ENCODE assay signal across 8 cellular contexts in the genomic region with DNA sequence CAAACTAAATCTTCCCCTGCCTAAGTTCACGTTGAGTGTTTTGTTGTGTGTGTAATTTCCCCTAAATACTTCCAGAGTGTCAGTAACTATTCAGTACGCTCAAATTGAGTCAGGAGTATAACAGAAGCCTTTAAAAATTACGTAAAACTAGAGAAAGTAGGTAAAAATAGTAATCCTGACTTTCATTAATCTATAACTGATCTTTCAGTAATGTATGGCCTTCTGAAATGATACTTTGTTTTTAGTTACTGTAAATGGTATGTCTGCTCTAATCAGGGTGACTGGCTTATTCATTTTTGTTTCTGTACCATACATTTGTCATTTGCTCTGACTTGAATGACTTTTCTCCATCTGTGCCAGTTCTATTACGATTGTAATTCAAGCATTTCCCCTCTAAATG. TPM values are rescaled to one million over a fixed set of nuclear protein-coding genes. Genes with fewer than 3 reads are reported as not detected.
DNase-seq lines count a peak whose midpoint lies in the region; ATAC-seq and TF ChIP-seq lines count a peak whose summit lies in the region.

No MANE protein-coding gene starts in this region.

- no peak for DNase-seq in activated CD8-positive, alpha-beta memory T cell treated with anti-CD3 and anti-CD28 coated beads, Interleukin-2, amount 10 ng/mL, durations not matched to agents 7 days and 5 days
- no peak for DNase-seq in activated CD8-positive, alpha-beta memory T cell treated with anti-CD3 and anti-CD28 coated beads, Interleukin-2, amount 50 U/mL, for 48 hours
- DNase-seq in nephron progenitor cell (no peak), NCI-H2029 treated with DMSO at 0.1 percent for 48 hours (lab: John Stamatoyannopoulos, UW) (no peak), NCI-H187 treated with DMSO at 0.1 percent for 48 hours (lab: John Stamatoyannopoulos, UW) (no peak), NCI-H2107 treated with DMSO at 0.1 percent for 48 hours (lab: John Stamatoyannopoulos, UW; ENCODE audit: unreplicated experiment) (no peak)

- ATAC-seq in activated CD8-positive, alpha-beta memory T cell treated with anti-CD3 and anti-CD28 coated beads, Interleukin-2, amount 10 ng/mL, durations not matched to agents 7 days and 5 days = no peak
- ATAC-seq in GM21737 (IDR thresholded peaks at IDR 0.05; ENCODE audit: unreplicated experiment) = peak; percentile 71
- peak; percentile 82 for ATAC-seq in HG03354 (IDR thresholded peaks at IDR 0.05; ENCODE audit: poor library complexity, severe bottlenecking, unreplicated experiment)

- peaks cover 14% of the 10 kb centered on the region for H3K4me1 Mint-ChIP-seq in activated CD8-positive, alpha-beta memory T cell treated with anti-CD3 and anti-CD28 coated beads, Interleukin-2, amount 10 ng/mL, durations not matched to agents 7 days and 5 days
- no peaks in the 10 kb centered on the region for H3K4me1 Mint-ChIP-seq in nephron progenitor cell

- no peaks in the 10 kb centered on the region for H3K9me3 Mint-ChIP-seq in activated CD8-positive, alpha-beta memory T cell treated with anti-CD3 and anti-CD28 coated beads, Interleukin-2, amount 10 ng/mL, durations not matched to agents 7 days and 5 days (ENCODE audit: low read depth)
- H3K9me3 Mint-ChIP-seq in nephron progenitor cell = no peaks in the 10 kb centered on the region

- peaks cover 65% of the 10 kb centered on the region for H3K36me3 Mint-ChIP-seq in activated CD8-positive, alpha-beta memory T cell treated with anti-CD3 and anti-CD28 coated beads, Interleukin-2, amount 10 ng/mL, durations not matched to agents 7 days and 5 days
- peaks cover 46% of the 10 kb centered on the region for H3K36me3 Mint-ChIP-seq in nephron progenitor cell (ENCODE audit: low read depth)

- CTCF ChIA-PET in activated CD8-positive, alpha-beta memory T cell treated with anti-CD3 and anti-CD28 coated beads, Interleukin-2, amount 10 ng/mL, durations not matched to agents 7 days and 5 days (lab: Charles Lee) = no interaction called here

- no peaks in the 10 kb centered on the region for H3K27me3 Mint-ChIP-seq in activated CD8-positive, alpha-beta memory T cell treated with anti-CD3 and anti-CD28 coated beads, Interleukin-2, amount 10 ng/mL, durations not matched to agents 7 days and 5 days
- no peaks in the 10 kb centered on the region for H3K27me3 Mint-ChIP-seq in nephron progenitor cell (ENCODE audit: low read depth, poor library complexity)

- no peak for TF ChIP-seq CTCF in nephron progenitor cell (IDR thresholded peaks at IDR 0.05)

- H3K27ac Mint-ChIP-seq in activated CD8-positive, alpha-beta memory T cell treated with anti-CD3 and anti-CD28 coated beads, Interleukin-2, amount 10 ng/mL, durations not matched to agents 7 days and 5 days = peak overlapping the region; percentile 35
- H3K27ac Mint-ChIP-seq in nephron progenitor cell = peak overlapping the region; percentile 85

- H3K4me3 Mint-ChIP-seq in activated CD8-positive, alpha-beta memory T cell treated with anti-CD3 and anti-CD28 coated beads, Interleukin-2, amount 10 ng/mL, durations not matched to agents 7 days and 5 days = no peak overlapping the region
- H3K4me3 Mint-ChIP-seq in nephron progenitor cell = no peak overlapping the region

RNA-seq across cellular contexts. Expression of a gene that starts 29.4 kb away (rescaled TPM):
- total RNA-seq in activated CD8-positive, alpha-beta memory T cell treated with anti-CD3 and anti-CD28 coated beads, Interleukin-2, amount 10 ng/mL, durations not matched to agents 7 days and 5 days = 10 to 100 TPM; 51.3 to 51.5 TPM

RNA-seq across cellular contexts. Expression of a gene that starts 29.6 kb away (rescaled TPM):
- total RNA-seq in activated CD8-positive, alpha-beta memory T cell treated with anti-CD3 and anti-CD28 coated beads, Interleukin-2, amount 10 ng/mL, durations not matched to agents 7 days and 5 days = 1 to 10 TPM in 1 of 2 experiments, under 1 TPM in 1; 0.80 to 3.7 TPM
